In the genomic region with DNA sequence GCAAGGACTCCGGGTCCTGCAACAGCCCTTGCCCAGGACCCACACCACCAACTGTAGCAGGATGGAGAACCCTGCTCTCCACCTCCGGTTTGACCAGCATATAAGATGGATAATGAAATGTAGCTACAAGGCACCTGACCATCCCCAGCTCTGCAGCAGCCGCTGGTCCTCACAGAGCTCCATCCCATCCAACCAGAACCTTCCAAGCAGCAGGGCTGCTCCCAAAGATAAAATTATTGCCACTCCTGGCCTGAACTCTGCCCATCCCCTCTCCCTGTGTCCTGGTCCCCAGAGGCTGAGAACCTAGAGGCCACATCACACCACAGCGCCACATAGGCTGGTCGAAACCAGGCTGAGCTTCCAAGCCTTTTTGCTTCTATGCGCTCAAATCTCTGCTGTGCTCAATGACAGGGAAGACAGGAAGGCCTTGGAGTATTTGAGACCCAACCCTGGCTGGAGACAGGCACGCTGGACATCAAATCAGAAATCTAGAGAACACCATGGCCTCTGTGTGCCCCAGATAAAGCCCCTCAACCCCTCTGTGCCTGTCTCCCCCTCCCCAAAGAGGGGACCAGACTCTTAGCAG, we compare ENCODE assay signal across 14 cellular contexts. TPM values are rescaled to one million over a fixed set of nuclear protein-coding genes. Genes with fewer than 3 reads are reported as not detected.
DNase-seq lines count a peak whose midpoint lies in the region; ATAC-seq, FAIRE-seq and TF ChIP-seq lines count a peak whose summit lies in the region.
"Had no signal": no experiment of that assay in that cellular context is flagged by ENCODE, and none has a peak within 500 bp of the region (broad histone marks: within the 10 kb centered on the region; RNA-seq: fewer than 3 reads in every experiment).

No MANE protein-coding gene starts in this region.

- 95% methylated on average over 7 of the region's 7 CpGs for WGBS in smooth muscle cell (ENCODE audit: low lambda C conversion rate)

- FAIRE-seq in urothelium cell line (lab: Jason Lieb, UNC): no peak
- FAIRE-seq: GM12878 had no signal

- H3K79me2 ChIP-seq in smooth muscle cell (ENCODE audit: low read depth): peaks cover 46% of the 10 kb centered on the region

- H3K4me1 ChIP-seq in smooth muscle cell (ENCODE audit: low read depth): peaks cover 11% of the 10 kb centered on the region

- peaks cover 24% of the 10 kb centered on the region for H3K4me1 Mint-ChIP-seq in HFFc6 (ENCODE audit: low read depth)
- peaks cover 18% of the 10 kb centered on the region for H3K4me1 Mint-ChIP-seq in activated naive CD8-positive, alpha-beta T cell treated with anti-CD3 and anti-CD28 coated beads, Interleukin-2, amount 50 U/mL, for 24 hours

- no peak overlapping the region for H2AFZ ChIP-seq in smooth muscle cell (ENCODE audit: low read depth)

- H3K9ac ChIP-seq in smooth muscle cell (ENCODE audit: low read depth): no peak overlapping the region

- no peaks in the 10 kb centered on the region for H3K9me3 ChIP-seq in smooth muscle cell (replicated peaks; ENCODE audit: low read depth)
- H3K9me3 ChIP-seq: mucosa of descending colon had no signal

- H3K27ac ChIP-seq in smooth muscle cell (ENCODE audit: low read depth): peak overlapping the region; percentile 38

- H4K20me1 ChIP-seq in smooth muscle cell (ENCODE audit: low read depth): peaks cover 63% of the 10 kb centered on the region

- no peak overlapping the region for H3K4me3 ChIP-seq in smooth muscle cell
- H3K4me3 ChIP-seq: GM12878, mucosa of descending colon had no signal

- CTCF ChIA-PET in GM10248 (lab: Yijun Ruan, JAX): interaction anchor here (0.9 to 2.5 kb wide), 5 partner anchors 10 to 335 kb away, joined by 3 to 8 read pairs (median 5); partner anchors contain the start of genes DDX55 and TMED2

- no peaks in the 10 kb centered on the region for H3K27me3 ChIP-seq in smooth muscle cell (ENCODE audit: low read depth)

- peak overlapping the region; percentile 63 for H3K27ac Mint-ChIP-seq in HFFc6
- peak overlapping the region; percentile 60 for H3K27ac Mint-ChIP-seq in activated naive CD8-positive, alpha-beta T cell treated with anti-CD3 and anti-CD28 coated beads, Interleukin-2, amount 50 U/mL, for 24 hours

- no peak for ATAC-seq in activated naive CD8-positive, alpha-beta T cell treated with anti-CD3 and anti-CD28 coated beads, Interleukin-2, amount 50 U/mL, for 24 hours
- ATAC-seq: GM12878, HCT116, mucosa of descending colon had no signal

- H3K9me3 Mint-ChIP-seq in HFFc6: no peaks in the 10 kb centered on the region
- H3K9me3 Mint-ChIP-seq in activated naive CD8-positive, alpha-beta T cell treated with anti-CD3 and anti-CD28 coated beads, Interleukin-2, amount 50 U/mL, for 24 hours: no peaks in the 10 kb centered on the region

- H3K27me3 Mint-ChIP-seq in HFFc6 (ENCODE audit: insufficient read depth): peaks cover 2% of the 10 kb centered on the region; the same call in 1 of the 2 replicates
- no peaks in the 10 kb centered on the region for H3K27me3 Mint-ChIP-seq in activated naive CD8-positive, alpha-beta T cell treated with anti-CD3 and anti-CD28 coated beads, Interleukin-2, amount 50 U/mL, for 24 hours

- no peaks in the 10 kb centered on the region for H3K36me3 ChIP-seq in smooth muscle cell (ENCODE audit: low read depth)

- POLR2A ChIA-PET in GM10248 (lab: Yijun Ruan, JAX): interaction anchor here (1.5 kb wide), 1 partner anchor 34 kb away, joined by 7 read pairs; the partner anchor contains the start of genes MPHOSPH9 and MTRFR

- no peak overlapping the region for H3K4me2 ChIP-seq in smooth muscle cell

- DNase-seq in HFFc6 (no peak), medulla oblongata (ENCODE audit: extremely low spot score) (peak; percentile 37), smooth muscle cell (lab: John Stamatoyannopoulos, UW; ENCODE audit: unreplicated experiment) (no peak), GM10248 (ENCODE audit: extremely low spot score) (no peak), urothelium cell line (ENCODE audit: low spot score) (no peak), HT-29 (ENCODE audit: low spot score) (no peak)
- no peak for DNase-seq in activated naive CD8-positive, alpha-beta T cell treated with anti-CD3 and anti-CD28 coated beads, Interleukin-2, amount 50 U/mL, for 24 hours
- DNase-seq: activated CD4-positive, alpha-beta T cell treated with anti-CD3 and anti-CD28 coated beads, Interleukin-2, amount 50 U/mL, for 4 hours; mucosa of descending colon; NCI-H2029 treated with DMSO at 0.1 percent for 48 hours; stimulated activated CD4-positive, alpha-beta T cell treated with anti-CD3 and anti-CD28 coated beads, Interleukin-15, amount 100 ng/mL, for 24 hours; SW 1271 had no signal

- peaks cover 4% of the 10 kb centered on the region for H3K36me3 Mint-ChIP-seq in HFFc6 (ENCODE audit: low read depth)
- peaks cover 12% of the 10 kb centered on the region for H3K36me3 Mint-ChIP-seq in activated naive CD8-positive, alpha-beta T cell treated with anti-CD3 and anti-CD28 coated beads, Interleukin-2, amount 50 U/mL, for 24 hours (ENCODE audit: low read depth)

- no peak overlapping the region for H3K4me3 Mint-ChIP-seq in HFFc6
- no peak overlapping the region for H3K4me3 Mint-ChIP-seq in activated naive CD8-positive, alpha-beta T cell treated with anti-CD3 and anti-CD28 coated beads, Interleukin-2, amount 50 U/mL, for 24 hours

- TF ChIP-seq CTCF in HFFc6 (IDR thresholded peaks at IDR 0.05) (no peak), smooth muscle cell (IDR thresholded peaks at IDR 0.05; ENCODE audit: borderline replicate concordance, insufficient read depth, poor library complexity, severe bottlenecking) (no peak), GM10248 (IDR thresholded peaks at IDR 0.05; ENCODE audit: control extremely low read depth, extremely low read depth, low read depth, missing control alignments) (no peak)

- H3F3A ChIP-seq in smooth muscle cell (ENCODE audit: low read depth): no peaks in the 10 kb centered on the region

RNA-seq across cellular contexts. Expression of gene CDK2AP1, which starts 4.2 kb away (rescaled TPM):
- 100 to 1,000 TPM; 325 to 389 (median 363) TPM for total RNA-seq in HFFc6 (2021; fragmentation: NEBNext Ultra II Directional; extraction: Animal tissue kit (Norgen Biotek cat#: 25700))
- total RNA-seq in smooth muscle cell: 322 and 395 TPM in 2 replicates
- 330 and 407 TPM in 2 replicates for polyA plus RNA-seq in smooth muscle cell
- 76.1 and 81.6 TPM in 2 replicates for total RNA-seq in HT-29 (2014; rRNA removed; shearing (Covaris generic))

RNA-seq across cellular contexts. Expression of gene MTRFR, which starts 34.2 kb away (rescaled TPM):
- total RNA-seq in HFFc6 (2021; fragmentation: NEBNext Ultra II Directional; extraction: Animal tissue kit (Norgen Biotek cat#: 25700)): 1 to 10 TPM; 7.8 to 9.1 (median 8.8) TPM
- total RNA-seq in smooth muscle cell: 6.5 and 9.8 TPM in 2 replicates
- 14.5 and 19.0 TPM in 2 replicates for polyA plus RNA-seq in smooth muscle cell
- total RNA-seq in HT-29 (2014; rRNA removed; shearing (Covaris generic)): 11.8 and 15.6 TPM in 2 replicates

RNA-seq across cellular contexts. Expression of gene MPHOSPH9, which starts 34.5 kb away (rescaled TPM):
- total RNA-seq in HFFc6 (2021; fragmentation: NEBNext Ultra II Directional; extraction: Animal tissue kit (Norgen Biotek cat#: 25700)): 10 to 100 TPM; 20.7 to 28.6 (median 24.4) TPM
- 50.3 and 70.8 TPM in 2 replicates for total RNA-seq in smooth muscle cell
- polyA plus RNA-seq in smooth muscle cell: 5.1 and 7.4 TPM in 2 replicates
- total RNA-seq in HT-29 (2014; rRNA removed; shearing (Covaris generic)): 30.2 and 34.3 TPM in 2 replicates
